Comparison of ENCODE assay signal across 15 cellular contexts in genomic region chr18:12005542-12006487, GRCh38. TPM values are rescaled to one million over a fixed set of nuclear protein-coding genes. Genes with fewer than 3 reads are reported as not detected.
A peak's percentile ranks its signal among the peaks of the same experiment; 100 is the strongest.
DNase-seq lines count a peak whose midpoint lies in the region; ATAC-seq, FAIRE-seq and TF ChIP-seq lines count a peak whose summit lies in the region.
"Had no signal": no experiment of that assay in that cellular context is flagged by ENCODE, and none has a peak within 500 bp of the region (broad histone marks: within the 10 kb centered on the region; RNA-seq: fewer than 3 reads in every experiment).

No MANE protein-coding gene starts in this region.

- no peak overlapping the region for H3K4me2 ChIP-seq in PC-9

- intact Hi-C loops in PC-9 (cut with micrococcal nuclease; ENCODE audit: unreplicated experiment): no loop called here

- no peak for TF ChIP-seq CTCF in epithelial cell of esophagus (IDR thresholded peaks at IDR 0.05; ENCODE audit: insufficient read depth, low read depth, low read length, missing control alignments)
- no peak for TF ChIP-seq CTCF in PC-9 (conservative IDR thresholded peaks at IDR 0.05)

- FAIRE-seq in GM18507 (lab: Jason Lieb, UNC) (peak; percentile 76), frontal cortex (lab: Jason Lieb, UNC) (no peak)

- POLR2A ChIA-PET in PC-9 (lab: Charles Lee; ENCODE audit: unreplicated experiment): interaction anchor here (0.6 kb wide), 1 partner anchor 740 kb away, joined by 5 read pairs; no protein-coding TSS in a partner anchor

- H3F3A ChIP-seq in PC-9 (ENCODE audit: insufficient read depth, low read depth): no peaks in the 10 kb centered on the region

- CTCF ChIA-PET in PC-9 (lab: Charles Lee): interaction anchor here (0.7 kb wide), 1 partner anchor 166 kb away, joined by 3 read pairs; no protein-coding TSS in a partner anchor

- no peaks in the 10 kb centered on the region for H3K9me3 ChIP-seq in PC-9 (ENCODE audit: insufficient read depth, low read depth)
- H3K9me3 ChIP-seq: MG63 had no signal

- no peaks in the 10 kb centered on the region for H3K79me2 ChIP-seq in PC-9 (ENCODE audit: low read depth)

- ATAC-seq in HG03060 (IDR thresholded peaks at IDR 0.05; ENCODE audit: low read depth, unreplicated experiment) (peak; percentile 47), GM21526 (IDR thresholded peaks at IDR 0.05; ENCODE audit: low FRiP score, unreplicated experiment) (no peak)

- H3K27ac ChIP-seq in rectal smooth muscle tissue (ENCODE audit: low read depth, low read length): peak overlapping the region; percentile 5
- no peak overlapping the region for H3K27ac ChIP-seq in PC-9

- no peak for DNase-seq in GM18507 (ENCODE audit: extremely low spot score, insufficient read length, low read depth)
- peak; percentile 88 for DNase-seq in epithelial cell of esophagus (ENCODE audit: low read depth)
- DNase-seq in SKM-1 (lab: John Stamatoyannopoulos, UW; ENCODE audit: unreplicated experiment): no peak
- no peak for DNase-seq in PC-9
- DNase-seq in frontal cortex (ENCODE audit: low spot score in 2 of 2): no peak
- DNase-seq: activated CD4-positive, alpha-beta T cell treated with anti-CD3 and anti-CD28 coated beads, Interleukin-2, amount 50 U/mL, for 4 hours; activated naive CD8-positive, alpha-beta T cell treated with anti-CD3 and anti-CD28 coated beads, Interleukin-2, amount 10 ng/mL, durations not matched to agents 7 days and 5 days; MG63; naive B cell; NCI-H524 treated with DMSO at 0.1 percent for 48 hours; stimulated activated naive CD4-positive, alpha-beta T cell treated with Interleukin-2 at 50 U/mL for 16 hours; SW 1271 had no signal

- H3K4me1 ChIP-seq in rectal smooth muscle tissue (ENCODE audit: control insufficient read depth, insufficient read depth, low read length) (no peaks in the 10 kb centered on the region), PC-9 (replicated peaks; ENCODE audit: insufficient read depth) (no peaks in the 10 kb centered on the region)

- no peak overlapping the region for H3K4me3 ChIP-seq in epithelial cell of esophagus (ENCODE audit: low read length)
- no peak overlapping the region for H3K4me3 ChIP-seq in rectal smooth muscle tissue (ENCODE audit: low read length)
- H3K4me3 ChIP-seq in PC-9: no peak overlapping the region
- H3K4me3 ChIP-seq: MG63 had no signal

- no peak overlapping the region for H3K9ac ChIP-seq in rectal smooth muscle tissue (ENCODE audit: low read length)

- no TSS peak for BruUV-seq in PC-9 (replicated peaks; lab: Mats Ljungman, UMichigan)

- no peaks in the 10 kb centered on the region for H3K9me2 ChIP-seq in PC-9 (ENCODE audit: insufficient read depth)

- peaks cover 5% of the 10 kb centered on the region for H3K36me3 ChIP-seq in rectal smooth muscle tissue (ENCODE audit: control insufficient read depth, insufficient read depth, low read length)
- H3K36me3 ChIP-seq in PC-9 (ENCODE audit: low read depth): no peaks in the 10 kb centered on the region

- no peaks in the 10 kb centered on the region for H3K27me3 ChIP-seq in rectal smooth muscle tissue (ENCODE audit: control insufficient read depth, insufficient read depth, low read length)
- no peaks in the 10 kb centered on the region for H3K27me3 ChIP-seq in PC-9 (ENCODE audit: insufficient read depth, low read depth)
- H3K27me3 ChIP-seq: MG63 had no signal

- no peaks in the 10 kb centered on the region for H4K20me1 ChIP-seq in PC-9 (ENCODE audit: insufficient read depth)

- no peak overlapping the region for H2AFZ ChIP-seq in PC-9

RNA-seq across cellular contexts. Expression of gene IMPA2, which starts 24.5 kb away (rescaled TPM):
- total RNA-seq in PC-9 (2021) (83.6 and 91.4 TPM in 2 replicates), frontal cortex (2.9 TPM)

Comparison
In these comparisons a context has a peak if more than half of its experiments do, and no peak if none do; other contexts are left out.
1. RNA of gene IMPA2, which starts 24.5 kb away (total RNA-seq): 83.6 to 91.4 TPM in PC-9; 2.9 TPM in frontal cortex (single experiment); every median in the first group is over 10 times any median in the second.